ENCODE assay signal across 32 cellular contexts in genomic region chr5:100108883-100109282, GRCh38.
"Had no signal": no experiment of that assay in that cellular context is flagged by ENCODE, and none has a peak within 500 bp of the region (broad histone marks: within the 10 kb centered on the region; RNA-seq: fewer than 3 reads in every experiment).

No MANE protein-coding gene starts in this region.

- H3K36me3 ChIP-seq: MG63 had no signal

- H3K4me3 ChIP-seq: MG63 had no signal

- DNase-seq: Karpas-422, MG63, MM.1S, NCI-H1048, NCI-H1092, NCI-H1092 treated with DMSO at 0.1 percent for 48 hours, NCI-H1105, NCI-H1105 treated with DMSO at 0.1 percent for 48 hours, NCI-H1417, NCI-H1417 treated with DMSO at 0.1 percent for 48 hours, NCI-H1436, NCI-H1436 treated with DMSO at 0.1 percent for 48 hours, NCI-H146, NCI-H1694, NCI-H1694 treated with DMSO at 0.1 percent for 48 hours, NCI-H187, NCI-H187 treated with DMSO at 0.1 percent for 48 hours, NCI-H1930, NCI-H2029, NCI-H2029 treated with DMSO at 0.1 percent for 48 hours, NCI-H2081, NCI-H2081 treated with DMSO at 0.1 percent for 48 hours, NCI-H2107, NCI-H2171, NCI-H2171 treated with DMSO at 0.1 percent for 48 hours, NCI-H2227 treated with DMSO at 0.1 percent for 48 hours, NCI-H226, NCI-H345, NCI-H446, NCI-H446 treated with DMSO at 0.1 percent for 48 hours, NCI-H510A had no signal

- H3K27ac ChIP-seq: KMS-11 had no signal

- H3K9me3 ChIP-seq: MG63 had no signal

- H3K27me3 ChIP-seq: MG63 had no signal

- H3K4me2 ChIP-seq: KMS-11 had no signal

- H3K9ac ChIP-seq: KMS-11 had no signal
